Comparison of ENCODE assay signal across 18 cellular contexts in the genomic region with DNA sequence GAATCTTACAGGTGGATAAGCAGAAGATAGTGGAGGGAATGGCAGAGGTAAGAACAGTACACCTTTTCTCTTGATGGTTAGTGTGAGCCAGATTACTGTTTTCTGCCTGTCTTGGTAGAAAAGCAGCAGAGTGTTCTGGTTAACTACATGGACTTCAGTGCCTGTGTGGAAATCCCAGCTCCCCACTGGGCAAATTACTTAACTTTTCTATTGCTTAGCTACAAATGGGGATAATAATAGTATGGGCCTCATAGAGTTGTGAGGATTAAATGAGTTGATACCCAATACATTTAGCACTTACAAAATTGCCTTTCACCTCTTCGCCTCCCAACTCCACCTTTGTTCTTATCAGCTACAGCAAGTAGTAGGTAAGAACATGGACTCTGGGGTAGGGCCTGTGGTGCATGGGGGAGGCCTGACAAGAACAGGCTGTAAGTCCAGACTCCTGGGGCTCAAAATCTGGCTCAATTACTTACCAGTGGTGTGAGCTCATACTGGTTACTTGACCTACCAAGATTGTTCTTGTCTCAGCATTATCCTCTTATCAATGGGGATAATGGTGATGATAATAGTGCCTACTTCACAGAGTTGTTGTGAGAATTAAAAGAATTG.
"Had no signal": no experiment of that assay in that cellular context is flagged by ENCODE, and none has a peak within 500 bp of the region (broad histone marks: within the 10 kb centered on the region; RNA-seq: fewer than 3 reads in every experiment).

No MANE protein-coding gene starts in this region.

- H3K27ac ChIP-seq: KMS-11, RWPE1 had no signal

- FAIRE-seq: K562 had no signal

- DNase-seq: Kasumi-1, MM.1S, NCI-H1092 treated with DMSO at 0.1 percent for 48 hours, NCI-H1436, NCI-H187, NCI-H2029, NCI-H2081 treated with DMSO at 0.1 percent for 48 hours, NCI-H2171, NCI-H524, NCI-H526 treated with DMSO at 0.1 percent for 48 hours, NCI-H774, PC-3, SHP77, SK-N-SH had no signal

- H3K4me2 ChIP-seq: KMS-11, SK-N-SH had no signal

- ATAC-seq: K562, Panc1, PC-3 had no signal

- H3K9ac ChIP-seq: KMS-11, SK-N-SH had no signal

- H3K4me3 ChIP-seq: K562 had no signal
